Comparison of ENCODE assay signal across 8 cellular contexts in the genomic region with DNA sequence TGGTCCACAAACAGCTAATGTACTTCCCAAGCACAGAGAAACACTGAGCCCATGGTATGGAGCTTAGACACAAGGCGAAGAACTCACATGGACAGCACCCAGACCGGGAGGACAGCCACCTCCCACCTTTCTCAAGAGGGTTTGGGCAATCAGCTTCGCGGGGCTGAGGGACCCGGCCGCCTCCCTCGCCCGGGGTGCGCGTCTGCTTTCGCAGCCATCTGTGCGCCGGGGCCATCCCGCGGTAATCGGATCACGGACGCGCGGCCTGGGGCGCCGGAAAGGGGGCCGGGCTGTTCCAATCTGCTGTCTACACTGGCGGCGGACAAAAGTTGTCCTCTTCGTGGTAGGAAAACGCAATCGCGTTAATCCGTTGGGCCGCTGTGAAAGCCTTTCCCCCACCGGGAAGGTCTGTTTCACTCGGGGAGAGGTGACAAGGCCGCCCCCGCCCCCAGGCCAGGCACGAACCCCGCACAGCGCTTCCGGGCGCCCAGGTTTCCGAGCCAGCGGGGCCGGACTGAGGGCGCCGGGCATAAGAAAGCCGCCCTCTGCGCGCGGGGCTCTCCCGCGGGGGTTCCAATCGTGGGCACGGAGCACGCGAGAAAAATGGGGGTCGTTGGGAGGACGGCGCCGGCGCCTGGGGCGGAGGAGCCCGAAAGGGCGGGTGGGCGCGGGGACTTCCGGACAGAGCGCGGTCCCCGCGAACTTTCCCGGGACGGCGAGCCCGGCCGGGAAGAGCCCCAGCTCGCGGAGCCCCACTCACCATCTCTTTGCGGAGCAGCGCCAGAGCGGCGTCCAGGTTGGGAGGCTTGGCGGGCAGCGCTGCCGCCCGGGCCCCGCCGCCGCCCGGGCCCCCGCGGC. TPM values are rescaled to one million over a fixed set of nuclear protein-coding genes. Genes with fewer than 3 reads are reported as not detected.
DNase-seq lines count a peak whose midpoint lies in the region; ATAC-seq, FAIRE-seq and TF ChIP-seq lines count a peak whose summit lies in the region.

No MANE protein-coding gene starts in this region.

- peak overlapping the region; percentile 81 for H3K4me3 Mint-ChIP-seq in CD8-positive, alpha-beta T cell

- H3K27ac Mint-ChIP-seq in CD8-positive, alpha-beta T cell, result peak overlapping the region; percentile 27

- H3K4me3 ChIP-seq in CD8-positive, alpha-beta T cell (ENCODE audit: low read depth, low read length), result peak overlapping the region; percentile 66
- H3K4me3 ChIP-seq in bronchial epithelial cell (ENCODE audit: low read depth, low read length), result peak overlapping the region; percentile 70

- FAIRE-seq in bronchial epithelial cell (lab: Jason Lieb, UNC), result no peak

- H3K9me3 Mint-ChIP-seq in CD8-positive, alpha-beta T cell, result no peaks in the 10 kb centered on the region

- no peaks in the 10 kb centered on the region for H3K27me3 ChIP-seq in CD8-positive, alpha-beta T cell (ENCODE audit: insufficient read depth, low read length)
- no peaks in the 10 kb centered on the region for H3K27me3 ChIP-seq in bronchial epithelial cell (ENCODE audit: control insufficient read depth, insufficient read depth, low read length)

- H3K4me1 Mint-ChIP-seq in CD8-positive, alpha-beta T cell (ENCODE audit: low read depth), result peaks cover 33% of the 10 kb centered on the region

- intact Hi-C loops in CD8-positive, alpha-beta T cell (cut with DNase I, micrococcal nuclease), result loop anchor here (1.0 to 10.0 kb wide), 11 partner anchors 60 to 397 kb away; a partner anchor contains a TSS

- H3K4me1 ChIP-seq in CD8-positive, alpha-beta T cell (ENCODE audit: insufficient read depth, low read length), result peaks cover 22% of the 10 kb centered on the region

- no peaks in the 10 kb centered on the region for H3K9me3 ChIP-seq in CD8-positive, alpha-beta T cell (ENCODE audit: low read length)

- ATAC-seq in CD8-positive, alpha-beta T cell, result peak; percentile 18
- ATAC-seq in GM21367 (IDR thresholded peaks at IDR 0.05; ENCODE audit: unreplicated experiment), result peak; percentile 35
- peak; percentile 57 for ATAC-seq in left lobe of liver

- TF ChIP-seq CTCF in CD8-positive, alpha-beta T cell (IDR thresholded peaks at IDR 0.05), result no peak
- no peak for TF ChIP-seq CTCF in bronchial epithelial cell (IDR thresholded peaks at IDR 0.05; ENCODE audit: insufficient read depth, low read length, severe bottlenecking)

- no peak overlapping the region for H3K27ac ChIP-seq in CD8-positive, alpha-beta T cell (ENCODE audit: low read depth, low read length)

- POLR2A ChIA-PET in CD8-positive, alpha-beta T cell (lab: Charles Lee), result interaction anchor here (0.8 to 1.9 kb wide), 4 partner anchors 13 to 67 kb away, joined by 3 to 7 read pairs (median 6); a partner anchor contains a TSS

- no peaks in the 10 kb centered on the region for H3K36me3 ChIP-seq in CD8-positive, alpha-beta T cell (ENCODE audit: insufficient read depth, low read length)
- no peaks in the 10 kb centered on the region for H3K36me3 ChIP-seq in bronchial epithelial cell (ENCODE audit: control insufficient read depth, insufficient read depth, low read length)

- no peaks in the 10 kb centered on the region for H3K27me3 Mint-ChIP-seq in CD8-positive, alpha-beta T cell (ENCODE audit: low read depth)

- peak in 5 of 7 experiments; percentile 5 to 58 (median 28) for DNase-seq in CD8-positive, alpha-beta T cell
- DNase-seq in HuH-7 (ENCODE audit: low spot score), result peak; percentile 66
- peak; percentile 59 for DNase-seq in UCSD-AML1 (lab: John Stamatoyannopoulos, UW; ENCODE audit: unreplicated experiment)
- no peak for DNase-seq in bronchial epithelial cell (ENCODE audit: low read depth)
- peak; percentile 50 for DNase-seq in left lobe of liver (ENCODE audit: low spot score)
- DNase-seq in stimulated activated CD4-positive, alpha-beta T cell treated with anti-CD3 and anti-CD28 coated beads, Interleukin-4, amount 100 ng/mL, for 24 hours, result peak; percentile 36
- DNase-seq in DMS114 treated with DMSO at 0.1 percent for 48 hours (lab: John Stamatoyannopoulos, UW; ENCODE audit: unreplicated experiment), result no peak

- peaks cover 2% of the 10 kb centered on the region for H3K36me3 Mint-ChIP-seq in CD8-positive, alpha-beta T cell

- CTCF ChIA-PET in CD8-positive, alpha-beta T cell (lab: Charles Lee), result no interaction called here

RNA-seq across cellular contexts. Expression of a gene that starts 0.7 kb away (rescaled TPM):
- 1 to 10 TPM; 1.4 to 2.1 TPM for total RNA-seq in CD8-positive, alpha-beta T cell
- 8.6 and 10.8 TPM in 2 replicates for total RNA-seq in bronchial epithelial cell
- 3.3 TPM for total RNA-seq in left lobe of liver

Comparison
In these comparisons a context has a peak if more than half of its experiments do, and no peak if none do; other contexts are left out.
1. DNase-seq: peak in CD8-positive, alpha-beta T cell (5 of 7), HuH-7 (single experiment), UCSD-AML1 (single experiment), left lobe of liver (single experiment) and stimulated activated CD4-positive, alpha-beta T cell treated with anti-CD3 and anti-CD28 coated beads, Interleukin-4, amount 100 ng/mL, for 24 hours (single experiment); none in bronchial epithelial cell (single experiment) and DMS114 treated with DMSO at 0.1 percent for 48 hours (single experiment).
2. Peak in every context shown above with its lines, with median percentiles within 50 percentile points of each other: ATAC-seq.